1 cellular context compared by ENCODE assay signal in the genomic region with DNA sequence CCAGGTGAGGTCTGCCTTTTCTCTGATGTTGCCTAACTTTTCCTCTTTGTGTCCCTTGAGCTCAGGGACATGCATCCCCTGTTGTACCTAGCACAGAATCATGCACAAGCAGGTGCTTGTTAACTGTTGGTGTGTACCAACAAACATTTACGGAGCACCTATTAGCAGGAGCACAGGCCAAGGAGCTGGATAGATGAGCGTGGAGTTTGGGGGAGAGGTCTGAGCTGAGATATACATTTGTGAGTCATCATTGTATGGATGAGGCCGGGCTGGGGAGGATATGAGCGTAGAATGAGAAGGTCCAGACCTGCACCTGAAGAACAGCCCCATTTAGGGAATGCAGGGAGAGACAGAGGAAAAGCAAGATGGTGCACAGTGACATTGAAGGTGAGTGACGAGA.
TF ChIP-seq lines count a peak whose summit lies in the region.

No MANE protein-coding gene starts in this region.

TF ChIP-seq in GM23338, 12 proteins besides CTCF, POLR2A, EP300 and RAD21 (continued from another document):
- TF ChIP-seq, protein P1, sequence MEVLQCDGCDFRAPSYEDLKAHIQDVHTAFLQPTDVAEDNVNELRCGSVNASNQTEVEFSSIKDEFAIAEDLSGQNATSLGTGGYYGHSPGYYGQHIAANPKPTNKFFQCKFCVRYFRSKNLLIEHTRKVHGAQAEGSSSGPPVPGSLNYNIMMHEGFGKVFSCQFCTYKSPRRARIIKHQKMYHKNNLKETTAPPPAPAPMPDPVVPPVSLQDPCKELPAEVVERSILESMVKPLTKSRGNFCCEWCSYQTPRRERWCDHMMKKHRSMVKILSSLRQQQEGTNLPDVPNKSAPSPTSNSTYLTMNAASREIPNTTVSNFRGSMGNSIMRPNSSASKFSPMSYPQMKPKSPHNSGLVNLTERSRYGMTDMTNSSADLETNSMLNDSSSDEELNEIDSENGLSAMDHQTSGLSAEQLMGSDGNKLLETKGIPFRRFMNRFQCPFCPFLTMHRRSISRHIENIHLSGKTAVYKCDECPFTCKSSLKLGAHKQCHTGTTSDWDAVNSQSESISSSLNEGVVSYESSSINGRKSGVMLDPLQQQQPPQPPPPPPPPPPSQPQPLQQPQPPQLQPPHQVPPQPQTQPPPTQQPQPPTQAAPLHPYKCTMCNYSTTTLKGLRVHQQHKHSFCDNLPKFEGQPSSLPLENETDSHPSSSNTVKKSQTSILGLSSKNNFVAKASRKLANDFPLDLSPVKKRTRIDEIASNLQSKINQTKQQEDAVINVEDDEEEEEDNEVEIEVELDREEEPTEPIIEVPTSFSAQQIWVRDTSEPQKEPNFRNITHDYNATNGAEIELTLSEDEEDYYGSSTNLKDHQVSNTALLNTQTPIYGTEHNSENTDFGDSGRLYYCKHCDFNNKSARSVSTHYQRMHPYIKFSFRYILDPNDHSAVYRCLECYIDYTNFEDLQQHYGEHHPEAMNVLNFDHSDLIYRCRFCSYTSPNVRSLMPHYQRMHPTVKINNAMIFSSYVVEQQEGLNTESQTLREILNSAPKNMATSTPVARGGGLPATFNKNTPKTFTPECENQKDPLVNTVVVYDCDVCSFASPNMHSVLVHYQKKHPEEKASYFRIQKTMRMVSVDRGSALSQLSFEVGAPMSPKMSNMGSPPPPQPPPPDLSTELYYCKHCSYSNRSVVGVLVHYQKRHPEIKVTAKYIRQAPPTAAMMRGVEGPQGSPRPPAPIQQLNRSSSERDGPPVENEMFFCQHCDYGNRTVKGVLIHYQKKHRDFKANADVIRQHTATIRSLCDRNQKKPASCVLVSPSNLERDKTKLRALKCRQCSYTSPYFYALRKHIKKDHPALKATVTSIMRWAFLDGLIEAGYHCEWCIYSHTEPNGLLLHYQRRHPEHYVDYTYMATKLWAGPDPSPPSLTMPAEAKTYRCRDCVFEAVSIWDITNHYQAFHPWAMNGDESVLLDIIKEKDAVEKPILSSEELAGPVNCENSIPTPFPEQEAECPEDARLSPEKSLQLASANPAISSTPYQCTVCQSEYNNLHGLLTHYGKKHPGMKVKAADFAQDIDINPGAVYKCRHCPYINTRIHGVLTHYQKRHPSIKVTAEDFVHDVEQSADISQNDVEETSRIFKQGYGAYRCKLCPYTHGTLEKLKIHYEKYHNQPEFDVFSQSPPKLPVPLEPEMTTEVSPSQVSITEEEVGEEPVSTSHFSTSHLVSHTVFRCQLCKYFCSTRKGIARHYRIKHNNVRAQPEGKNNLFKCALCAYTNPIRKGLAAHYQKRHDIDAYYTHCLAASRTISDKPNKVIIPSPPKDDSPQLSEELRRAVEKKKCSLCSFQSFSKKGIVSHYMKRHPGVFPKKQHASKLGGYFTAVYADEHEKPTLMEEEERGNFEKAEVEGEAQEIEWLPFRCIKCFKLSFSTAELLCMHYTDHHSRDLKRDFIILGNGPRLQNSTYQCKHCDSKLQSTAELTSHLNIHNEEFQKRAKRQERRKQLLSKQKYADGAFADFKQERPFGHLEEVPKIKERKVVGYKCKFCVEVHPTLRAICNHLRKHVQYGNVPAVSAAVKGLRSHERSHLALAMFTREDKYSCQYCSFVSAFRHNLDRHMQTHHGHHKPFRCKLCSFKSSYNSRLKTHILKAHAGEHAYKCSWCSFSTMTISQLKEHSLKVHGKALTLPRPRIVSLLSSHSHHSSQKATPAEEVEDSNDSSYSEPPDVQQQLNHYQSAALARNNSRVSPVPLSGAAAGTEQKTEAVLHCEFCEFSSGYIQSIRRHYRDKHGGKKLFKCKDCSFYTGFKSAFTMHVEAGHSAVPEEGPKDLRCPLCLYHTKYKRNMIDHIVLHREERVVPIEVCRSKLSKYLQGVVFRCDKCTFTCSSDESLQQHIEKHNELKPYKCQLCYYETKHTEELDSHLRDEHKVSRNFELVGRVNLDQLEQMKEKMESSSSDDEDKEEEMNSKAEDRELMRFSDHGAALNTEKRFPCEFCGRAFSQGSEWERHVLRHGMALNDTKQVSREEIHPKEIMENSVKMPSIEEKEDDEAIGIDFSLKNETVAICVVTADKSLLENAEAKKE (CRISPR knock-in tag; IDR thresholded peaks at IDR 0.05) = no peak
- no peak for TF ChIP-seq EZH2phosphoT487 (IDR thresholded peaks at IDR 0.05; ENCODE audit: unreplicated experiment)
- TF ChIP-seq, protein P2, sequence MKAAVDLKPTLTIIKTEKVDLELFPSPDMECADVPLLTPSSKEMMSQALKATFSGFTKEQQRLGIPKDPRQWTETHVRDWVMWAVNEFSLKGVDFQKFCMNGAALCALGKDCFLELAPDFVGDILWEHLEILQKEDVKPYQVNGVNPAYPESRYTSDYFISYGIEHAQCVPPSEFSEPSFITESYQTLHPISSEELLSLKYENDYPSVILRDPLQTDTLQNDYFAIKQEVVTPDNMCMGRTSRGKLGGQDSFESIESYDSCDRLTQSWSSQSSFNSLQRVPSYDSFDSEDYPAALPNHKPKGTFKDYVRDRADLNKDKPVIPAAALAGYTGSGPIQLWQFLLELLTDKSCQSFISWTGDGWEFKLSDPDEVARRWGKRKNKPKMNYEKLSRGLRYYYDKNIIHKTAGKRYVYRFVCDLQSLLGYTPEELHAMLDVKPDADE (IDR thresholded peaks at IDR 0.05) = no peak
TF ChIP-seq in GM23338: peak in this region for 0.
